11 cellular contexts compared by ENCODE assay signal in genomic region chr12:50520345-50520744, GRCh38. TPM values are rescaled to one million over a fixed set of nuclear protein-coding genes. Genes with fewer than 3 reads are reported as not detected.
DNase-seq lines count a peak whose midpoint lies in the region; ATAC-seq and TF ChIP-seq lines count a peak whose summit lies in the region.
"Had no signal": no experiment of that assay in that cellular context is flagged by ENCODE, and none has a peak within 500 bp of the region (broad histone marks: within the 10 kb centered on the region; RNA-seq: fewer than 3 reads in every experiment).

No MANE protein-coding gene starts in this region.

- TF ChIP-seq RAD21 in liver (IDR thresholded peaks at IDR 0.05) = no peak

- intact Hi-C loops in activated CD4-positive, alpha-beta memory T cell treated with anti-CD3 and anti-CD28 coated beads for 36 hours (cut with micrococcal nuclease) = no loop called here
- intact Hi-C loops in posterior vena cava (cut with DNase I) = no loop called here

- H3K27me3 ChIP-seq in liver (ENCODE audit: control insufficient read depth in 4 of 4, insufficient read depth in 4 of 4, low read length in 3 of 4) = no peaks in the 10 kb centered on the region
- H3K27me3 ChIP-seq in stomach smooth muscle (ENCODE audit: control insufficient read depth in 1 of 2, insufficient read depth in 2 of 2, low read length in 2 of 2) = no peaks in the 10 kb centered on the region
- H3K27me3 ChIP-seq: SJSA1 had no signal

- peak overlapping the region; percentile 79 for H3K27ac Mint-ChIP-seq in activated T-cell treated with anti-CD3 and anti-CD28 coated beads, Interleukin-2, amount 50 U/mL, for 72 hours
- peak overlapping the region; percentile 70 for H3K27ac Mint-ChIP-seq in activated CD4-positive, alpha-beta memory T cell treated with anti-CD3 and anti-CD28 coated beads for 36 hours

- H3K9me3 Mint-ChIP-seq in activated T-cell treated with anti-CD3 and anti-CD28 coated beads, Interleukin-2, amount 50 U/mL, for 72 hours = peaks cover 0 to 2% of the 10 kb centered on the region in 2 donors
- peaks cover 2% of the 10 kb centered on the region for H3K9me3 Mint-ChIP-seq in activated CD4-positive, alpha-beta memory T cell treated with anti-CD3 and anti-CD28 coated beads for 36 hours

- no peak for DNase-seq in activated T-cell treated with anti-CD3 and anti-CD28 coated beads, Interleukin-2, amount 50 U/mL, for 72 hours
- no peak for DNase-seq in activated T-cell treated with anti-CD3 and anti-CD28 coated beads, Interleukin-2, amount 50 U/mL, for 48 hours
- DNase-seq in activated CD4-positive, alpha-beta memory T cell treated with anti-CD3 and anti-CD28 coated beads for 36 hours = no peak
- no peak for DNase-seq in KG1 (lab: John Stamatoyannopoulos, UW)
- DNase-seq in posterior vena cava (ENCODE audit: low spot score) = no peak
- DNase-seq in H4 (ENCODE audit: low spot score) = no peak
- DNase-seq: NCI-H1417; stimulated activated CD4-positive, alpha-beta T cell treated with anti-CD3 and anti-CD28 coated beads, Interleukin-1b, Interleukin-23, amount 100 ng/mL, for 48 hours had no signal

- H3K27me3 Mint-ChIP-seq in activated T-cell treated with anti-CD3 and anti-CD28 coated beads, Interleukin-2, amount 50 U/mL, for 72 hours (ENCODE audit: low read depth) = no peaks in the 10 kb centered on the region
- H3K27me3 Mint-ChIP-seq in activated CD4-positive, alpha-beta memory T cell treated with anti-CD3 and anti-CD28 coated beads for 36 hours = no peaks in the 10 kb centered on the region

- H3K4me1 Mint-ChIP-seq in activated T-cell treated with anti-CD3 and anti-CD28 coated beads, Interleukin-2, amount 50 U/mL, for 72 hours (ENCODE audit: low read depth) = peaks cover 25% of the 10 kb centered on the region
- H3K4me1 Mint-ChIP-seq in activated CD4-positive, alpha-beta memory T cell treated with anti-CD3 and anti-CD28 coated beads for 36 hours (ENCODE audit: low read depth) = peaks cover 40% of the 10 kb centered on the region

- CTCF ChIA-PET in activated CD4-positive, alpha-beta memory T cell treated with anti-CD3 and anti-CD28 coated beads for 36 hours (lab: Charles Lee) = interaction anchor here (0.8 to 1.5 kb wide), 3 partner anchors 10 to 118 kb away, joined by 4 to 5 read pairs (median 4); partner anchors contain the start of gene DIP2B

- peaks cover 5 to 47% (median 26%) of the 10 kb centered on the region in 4 donors for H3K4me1 ChIP-seq in liver (ENCODE audit: control insufficient read depth in 4 of 4, insufficient read depth in 4 of 4, low read length in 3 of 4)
- H3K4me1 ChIP-seq in stomach smooth muscle (ENCODE audit: control insufficient read depth, insufficient read depth, low read length) = peaks cover 14% of the 10 kb centered on the region

- POLR2A ChIA-PET in activated CD4-positive, alpha-beta memory T cell treated with anti-CD3 and anti-CD28 coated beads for 36 hours (lab: Charles Lee) = interaction anchor here (0.9 to 1.5 kb wide), 2 partner anchors 12 to 15 kb away, joined by 3 to 6 read pairs; partner anchors contain the start of gene DIP2B

- no peak overlapping the region for H3K4me3 ChIP-seq in liver (ENCODE audit: low read depth in 1 of 3, low read length in 3 of 3)
- H3K4me3 ChIP-seq in stomach smooth muscle (ENCODE audit: low read length in 2 of 2) = no peak overlapping the region
- H3K4me3 ChIP-seq: SJSA1 had no signal

- H3K9ac ChIP-seq in liver (ENCODE audit: low read depth in 1 of 2, low read length in 2 of 2) = no peak overlapping the region
- no peak overlapping the region for H3K9ac ChIP-seq in stomach smooth muscle (ENCODE audit: low read length in 2 of 2)

- no peak for ATAC-seq in activated T-cell treated with anti-CD3 and anti-CD28 coated beads, Interleukin-2, amount 50 U/mL, for 72 hours (replicated peaks in 1 of 2)

- H3K9me3 ChIP-seq in liver (ENCODE audit: control insufficient read depth in 4 of 4, low read length in 3 of 4) (no peaks in the 10 kb centered on the region), stomach smooth muscle (ENCODE audit: control insufficient read depth in 2 of 2, low read length in 2 of 2) (no peaks in the 10 kb centered on the region)
- H3K9me3 ChIP-seq: SJSA1 had no signal

- peak overlapping the region; percentile 50 to 72 for H3K4me3 Mint-ChIP-seq in activated T-cell treated with anti-CD3 and anti-CD28 coated beads, Interleukin-2, amount 50 U/mL, for 72 hours
- H3K4me3 Mint-ChIP-seq in activated CD4-positive, alpha-beta memory T cell treated with anti-CD3 and anti-CD28 coated beads for 36 hours = peak overlapping the region; percentile 25

- no peak for TF ChIP-seq CTCF in liver (IDR thresholded peaks at IDR 0.05; ENCODE audit: low read depth, low read length, missing input control)

- H3K27ac ChIP-seq in liver (ENCODE audit: low read depth in 1 of 2, low read length in 2 of 2) (peak overlapping the region; percentile 43 to 54), stomach smooth muscle (ENCODE audit: low read length) (peak overlapping the region; percentile 6)
- H3K27ac ChIP-seq: SJSA1 had no signal

- H3K36me3 ChIP-seq in liver (ENCODE audit: control insufficient read depth in 4 of 4, insufficient read depth in 3 of 4, low read depth in 1 of 4, low read length in 3 of 4) = no peaks in the 10 kb centered on the region
- peaks cover 2 to 3% of the 10 kb centered on the region in 2 donors for H3K36me3 ChIP-seq in stomach smooth muscle (ENCODE audit: control insufficient read depth in 2 of 2, insufficient read depth in 2 of 2, low read length in 2 of 2)

- WGBS in liver = 51% methylated on average over 1 of the region's 1 CpG

- peaks cover 5 to 7% of the 10 kb centered on the region in 2 donors for H3K36me3 Mint-ChIP-seq in activated T-cell treated with anti-CD3 and anti-CD28 coated beads, Interleukin-2, amount 50 U/mL, for 72 hours (ENCODE audit: insufficient read depth in 2 of 2)
- H3K36me3 Mint-ChIP-seq in activated CD4-positive, alpha-beta memory T cell treated with anti-CD3 and anti-CD28 coated beads for 36 hours = peaks cover 9% of the 10 kb centered on the region

TF ChIP-seq in liver, 16 proteins besides CTCF, POLR2A, EP300 and RAD21 (continues in another document):
- TF ChIP-seq YY1 (IDR thresholded peaks at IDR 0.05) (no peak), HNF4G (IDR thresholded peaks at IDR 0.05) (no peak), FOXA2 (IDR thresholded peaks at IDR 0.05) (no peak), RXRA (IDR thresholded peaks at IDR 0.05) (no peak), REST (IDR thresholded peaks at IDR 0.05) (no peak), SP1 (IDR thresholded peaks at IDR 0.05) (no peak), ATF3 (IDR thresholded peaks at IDR 0.05) (no peak), ZBTB33 (IDR thresholded peaks at IDR 0.05) (no peak), JUND (IDR thresholded peaks at IDR 0.05) (no peak), HNF4A (conservative IDR thresholded peaks at IDR 0.05) (no peak), FOXA1 (IDR thresholded peaks at IDR 0.05) (no peak), TAF1 (conservative IDR thresholded peaks at IDR 0.05) (no peak), NR2F2 (IDR thresholded peaks at IDR 0.05) (no peak), EGR1 (IDR thresholded peaks at IDR 0.05; ENCODE audit: low read depth in 2 of 2) (no peak)

RNA-seq across cellular contexts. Expression of gene DIP2B, which starts 15.6 kb away (rescaled TPM):
- total RNA-seq in activated T-cell treated with anti-CD3 and anti-CD28 coated beads, Interleukin-2, amount 50 U/mL, for 72 hours = 10 to 100 TPM; 25.4 to 28.1 TPM
- total RNA-seq in activated CD4-positive, alpha-beta memory T cell treated with anti-CD3 and anti-CD28 coated beads for 36 hours = 10 to 100 TPM; 23.3 to 23.7 TPM
- 10 to 100 TPM; 19.0 to 30.7 TPM for total RNA-seq in liver
- polyA plus RNA-seq in liver = 1 to 10 TPM; 4.8 to 8.5 TPM
- total RNA-seq in posterior vena cava = 10 to 100 TPM; 13.7 to 14.0 TPM
- total RNA-seq in H4 (2014; rRNA removed; shearing (Covaris generic)) = 9.0 and 13.2 TPM in 2 replicates
